In the genomic region with DNA sequence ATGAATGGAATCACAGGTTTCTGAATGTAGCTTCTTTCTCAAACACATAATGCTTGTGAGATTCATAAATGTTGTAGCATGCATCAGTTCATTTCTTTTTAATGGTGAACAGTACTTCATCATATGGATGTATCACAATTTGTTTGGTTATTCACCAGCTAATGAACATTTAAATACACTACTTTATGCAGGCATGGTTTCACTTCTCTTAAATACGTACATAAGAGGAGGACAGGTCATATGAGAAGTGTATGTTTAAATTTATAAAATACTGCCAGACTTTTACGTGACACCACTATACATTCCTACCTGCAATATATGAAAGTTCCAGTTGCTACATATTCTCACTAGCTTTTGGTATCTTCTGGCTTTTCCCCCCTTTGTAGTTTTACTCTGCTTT, we compare ENCODE assay signal across 12 cellular contexts.
DNase-seq lines count a peak whose midpoint lies in the region; ATAC-seq and TF ChIP-seq lines count a peak whose summit lies in the region.
"Had no signal": no experiment of that assay in that cellular context is flagged by ENCODE, and none has a peak within 500 bp of the region (broad histone marks: within the 10 kb centered on the region; RNA-seq: fewer than 3 reads in every experiment).

No MANE protein-coding gene starts in this region.

- peaks cover 41% of the 10 kb centered on the region for H3K36me3 Mint-ChIP-seq in activated naive CD8-positive, alpha-beta T cell treated with anti-CD3 and anti-CD28 coated beads, Interleukin-2, amount 50 U/mL, for 24 hours (ENCODE audit: low read depth)

- H3K27ac ChIP-seq in mesenchymal stem cell (ENCODE audit: low read length, poor library complexity, severe bottlenecking), result no peak overlapping the region
- H3K27ac ChIP-seq in stomach, result no peak overlapping the region
- H3K27ac ChIP-seq: thyroid gland had no signal

- peak overlapping the region; percentile 14 for H3K27ac Mint-ChIP-seq in activated naive CD8-positive, alpha-beta T cell treated with anti-CD3 and anti-CD28 coated beads, Interleukin-2, amount 50 U/mL, for 24 hours
- H3K27ac Mint-ChIP-seq: dendritic cell treated with granulocyte-macrophage colony-stimulating factor and Interleukin-4, amounts not matched to agents 40 ng/mL and 50 ng/mL, for 4 days had no signal

- no peak for TF ChIP-seq POLR2A in stomach (IDR thresholded peaks at IDR 0.05)

- H4K8ac ChIP-seq in mesenchymal stem cell (ENCODE audit: low read length), result no peak overlapping the region

- DNase-seq in activated naive CD8-positive, alpha-beta T cell treated with anti-CD3 and anti-CD28 coated beads, Interleukin-2, amount 50 U/mL, for 24 hours, result no peak
- DNase-seq in anterior cingulate cortex (lab: John Stamatoyannopoulos, UW), result no peak
- no peak for DNase-seq in mesenchymal stem cell
- no peak for DNase-seq in HCEC 1CT
- no peak for DNase-seq in stomach
- DNase-seq: activated naive CD4-positive, alpha-beta T cell treated with Interleukin-2 at 50 U/mL for 16 hours; SIG-M5; thyroid gland had no signal

- no peak overlapping the region for H3K18ac ChIP-seq in mesenchymal stem cell (ENCODE audit: low read depth in 1 of 2, low read length in 2 of 2)

- H3K4me2 ChIP-seq in mesenchymal stem cell (ENCODE audit: low read length, poor library complexity, severe bottlenecking), result no peak overlapping the region

- no peak overlapping the region for H2BK5ac ChIP-seq in mesenchymal stem cell (ENCODE audit: low read depth, low read length, poor library complexity, severe bottlenecking)

- no peak overlapping the region for H3K4me3 Mint-ChIP-seq in activated naive CD8-positive, alpha-beta T cell treated with anti-CD3 and anti-CD28 coated beads, Interleukin-2, amount 50 U/mL, for 24 hours
- H3K4me3 Mint-ChIP-seq: dendritic cell treated with granulocyte-macrophage colony-stimulating factor and Interleukin-4, amounts not matched to agents 40 ng/mL and 50 ng/mL, for 4 days had no signal

- TF ChIP-seq EP300 in stomach (IDR thresholded peaks at IDR 0.05), result no peak

- ATAC-seq in GM18517 (IDR thresholded peaks at IDR 0.05; ENCODE audit: unreplicated experiment) (peak; percentile 75), GM21447 (IDR thresholded peaks at IDR 0.05; ENCODE audit: unreplicated experiment) (peak; percentile 76), HG03095 (IDR thresholded peaks at IDR 0.05; ENCODE audit: unreplicated experiment) (peak; percentile 81)
- ATAC-seq in activated naive CD8-positive, alpha-beta T cell treated with anti-CD3 and anti-CD28 coated beads, Interleukin-2, amount 50 U/mL, for 24 hours, result no peak

- peaks cover 3 to 6% of the 10 kb centered on the region in 2 experiments for H3K36me3 ChIP-seq in mesenchymal stem cell (ENCODE audit: control insufficient read depth in 1 of 2, insufficient read depth in 2 of 2, low read depth in 1 of 2, low read length in 2 of 2)
- no peaks in the 10 kb centered on the region for H3K36me3 ChIP-seq in stomach
- H3K36me3 ChIP-seq: thyroid gland had no signal

- H2BK12ac ChIP-seq in mesenchymal stem cell (ENCODE audit: low read length in 2 of 2), result no peak overlapping the region

- H4K91ac ChIP-seq in mesenchymal stem cell (ENCODE audit: low read length), result no peak overlapping the region

- peaks cover 25% of the 10 kb centered on the region for H3K4me1 Mint-ChIP-seq in activated naive CD8-positive, alpha-beta T cell treated with anti-CD3 and anti-CD28 coated beads, Interleukin-2, amount 50 U/mL, for 24 hours

- 83% methylated on average over 1 of the region's 2 CpGs for WGBS in mesenchymal stem cell
- WGBS in stomach, 5 donors, result 80 to 90% (median 84%) methylated on average over 2 of the region's 2 CpGs

- no peaks in the 10 kb centered on the region for H3K27me3 ChIP-seq in mesenchymal stem cell (ENCODE audit: control insufficient read depth in 1 of 2, insufficient read depth in 1 of 2, low read length in 2 of 2)
- no peaks in the 10 kb centered on the region for H3K27me3 ChIP-seq in stomach
- H3K27me3 ChIP-seq: thyroid gland had no signal

- no peaks in the 10 kb centered on the region for H3K27me3 Mint-ChIP-seq in activated naive CD8-positive, alpha-beta T cell treated with anti-CD3 and anti-CD28 coated beads, Interleukin-2, amount 50 U/mL, for 24 hours
- H3K27me3 Mint-ChIP-seq: dendritic cell treated with granulocyte-macrophage colony-stimulating factor and Interleukin-4, amounts not matched to agents 40 ng/mL and 50 ng/mL, for 4 days had no signal

- no peak for TF ChIP-seq CTCF in stomach (IDR thresholded peaks at IDR 0.05)

- no peak overlapping the region for H3K14ac ChIP-seq in mesenchymal stem cell (ENCODE audit: low read length in 2 of 2)

- no peak overlapping the region for H2BK15ac ChIP-seq in mesenchymal stem cell (ENCODE audit: low read depth, poor library complexity, severe bottlenecking)

- H3K4me3 ChIP-seq in mesenchymal stem cell (ENCODE audit: insufficient read depth in 1 of 2, low read depth in 1 of 2, low read length in 2 of 2), result no peak overlapping the region
- H3K4me3 ChIP-seq in stomach, result no peak overlapping the region
- H3K4me3 ChIP-seq: thyroid gland had no signal

- H3K9ac ChIP-seq in mesenchymal stem cell (ENCODE audit: low read length), result no peak overlapping the region

- peaks cover 1% of the 10 kb centered on the region for H3K79me1 ChIP-seq in mesenchymal stem cell (replicated peaks; ENCODE audit: low read length, poor library complexity, severe bottlenecking)

- no peak overlapping the region for H2BK120ac ChIP-seq in mesenchymal stem cell (ENCODE audit: low read depth, low read length)

- H3K9me3 Mint-ChIP-seq in activated naive CD8-positive, alpha-beta T cell treated with anti-CD3 and anti-CD28 coated beads, Interleukin-2, amount 50 U/mL, for 24 hours, result peaks cover 5% of the 10 kb centered on the region
- H3K9me3 Mint-ChIP-seq: dendritic cell treated with granulocyte-macrophage colony-stimulating factor and Interleukin-4, amounts not matched to agents 40 ng/mL and 50 ng/mL, for 4 days had no signal

- no peak overlapping the region for H3K23ac ChIP-seq in mesenchymal stem cell (ENCODE audit: low read length in 2 of 2)

- H3K4me1 ChIP-seq in mesenchymal stem cell (ENCODE audit: control insufficient read depth, insufficient read depth, low read depth, low read length) (peaks cover 2% of the 10 kb centered on the region), stomach (peaks cover 0 to 27% (median 8%) of the 10 kb centered on the region in 4 donors)

- H3K9me3 ChIP-seq in mesenchymal stem cell (ENCODE audit: control insufficient read depth, low read length) (no peaks in the 10 kb centered on the region), stomach (no peaks in the 10 kb centered on the region)
- H3K9me3 ChIP-seq: thyroid gland had no signal

- intact Hi-C loops in stomach (cut with DNase I; ENCODE audit: low total_unique reads), result no loop called here

- H3K4ac ChIP-seq in mesenchymal stem cell (ENCODE audit: low read depth in 1 of 2, low read length in 2 of 2), result no peak overlapping the region

- no peak overlapping the region for H2AK5ac ChIP-seq in mesenchymal stem cell (ENCODE audit: low read length, severe bottlenecking)

- no peak overlapping the region for H2AFZ ChIP-seq in mesenchymal stem cell (ENCODE audit: low read depth, low read length)
